In the genomic region with DNA sequence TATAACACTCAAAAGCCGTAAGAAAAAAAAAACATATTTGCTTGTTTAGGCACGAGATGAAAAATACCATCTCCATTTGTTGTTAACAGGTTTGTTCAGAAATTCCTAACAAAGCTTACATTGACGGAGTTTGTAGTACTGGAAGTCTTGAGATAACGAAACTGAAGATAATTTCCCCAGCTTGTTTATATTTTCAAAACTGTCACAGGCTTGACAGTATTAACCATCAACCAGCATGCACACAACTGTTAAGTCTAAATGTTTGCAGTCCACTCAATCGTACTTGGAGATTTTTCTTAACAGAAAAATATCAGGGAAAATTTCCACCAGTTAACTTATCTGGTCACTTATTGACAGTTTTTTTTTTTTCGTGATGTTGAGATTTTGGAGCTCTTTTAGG, we compare ENCODE assay signal across 13 cellular contexts.
DNase-seq lines count a peak whose midpoint lies in the region; ATAC-seq and TF ChIP-seq lines count a peak whose summit lies in the region.
"Had no signal": no experiment of that assay in that cellular context is flagged by ENCODE, and none has a peak within 500 bp of the region (broad histone marks: within the 10 kb centered on the region; RNA-seq: fewer than 3 reads in every experiment).

No MANE protein-coding gene starts in this region.

- DNase-seq in SJSA1 (ENCODE audit: low read depth in 1 of 2, low spot score in 2 of 2) (peak in 1 of 2 experiments; percentile 11), choroid plexus epithelial cell (ENCODE audit: low read depth) (peak; percentile 13), hepatocyte (ENCODE audit: low spot score) (no peak), thoracic aorta (ENCODE audit: low spot score) (no peak), HAP-1 (ENCODE audit: low spot score in 2 of 2) (no peak)
- DNase-seq in natural killer cell treated with Interleukin-12 subunit alpha and Interleukin-12 subunit beta and Interleukin-15 and Interleukin-18, amount 100 ng/mL, for 72 hours (ENCODE audit: low spot score): no peak
- DNase-seq: ACHN; CD4-positive, CD25-positive, alpha-beta regulatory T cell; DMS53; GF-D8 had no signal

- H3K36me3 ChIP-seq in SJSA1 (no peaks in the 10 kb centered on the region), hepatocyte (replicated peaks; ENCODE audit: insufficient read depth, low read depth) (no peaks in the 10 kb centered on the region), thoracic aorta (peaks cover 46% of the 10 kb centered on the region), HAP-1 (replicated peaks) (no peaks in the 10 kb centered on the region)

- no peaks in the 10 kb centered on the region for H3K79me2 ChIP-seq in hepatocyte

- H3K4me3 ChIP-seq in SJSA1 (peak overlapping the region; percentile 10; the same call in 1 of the 2 replicates), choroid plexus epithelial cell (ENCODE audit: low read depth, low read length) (peak overlapping the region; percentile 40), hepatocyte (no peak overlapping the region), thoracic aorta (no peak overlapping the region), HAP-1 (no peak overlapping the region)
- H3K4me3 ChIP-seq: BLaER1 treated with 17β-estradiol and CSF1 and Interleukin-3, amounts not matched to agents 10 nM and 100 nM had no signal

- H3K4me2 ChIP-seq in hepatocyte: peak overlapping the region; percentile 65
- H3K4me2 ChIP-seq: BLaER1 treated with 17β-estradiol and CSF1 and Interleukin-3, amounts not matched to agents 10 nM and 100 nM had no signal

- TF ChIP-seq CTCF in choroid plexus epithelial cell (conservative IDR thresholded peaks at IDR 0.05; ENCODE audit: low read depth, low read length): no peak
- TF ChIP-seq CTCF in hepatocyte (IDR thresholded peaks at IDR 0.05; ENCODE audit: poor library complexity): no peak
- TF ChIP-seq CTCF in thoracic aorta (IDR thresholded peaks at IDR 0.05): no peak

- no peaks in the 10 kb centered on the region for H4K20me1 ChIP-seq in hepatocyte (ENCODE audit: insufficient read depth, poor library complexity, severe bottlenecking)
- H4K20me1 ChIP-seq: BLaER1 treated with 17β-estradiol and CSF1 and Interleukin-3, amounts not matched to agents 10 nM and 100 nM had no signal

- H3K27me3 ChIP-seq in SJSA1 (replicated peaks) (no peaks in the 10 kb centered on the region), hepatocyte (no peaks in the 10 kb centered on the region), thoracic aorta (replicated peaks; ENCODE audit: insufficient read depth) (no peaks in the 10 kb centered on the region), HAP-1 (ENCODE audit: low read depth) (peaks cover 4% of the 10 kb centered on the region; the same call in 1 of the 2 replicates)
- H3K27me3 ChIP-seq: BLaER1 treated with 17β-estradiol and CSF1 and Interleukin-3, amounts not matched to agents 10 nM and 100 nM had no signal

- no peaks in the 10 kb centered on the region for H3K4me1 Mint-ChIP-seq in natural killer cell treated with Interleukin-12 subunit alpha and Interleukin-12 subunit beta and Interleukin-15 and Interleukin-18, amount 100 ng/mL, for 72 hours (ENCODE audit: low read depth in 2 of 2)
- H3K4me1 Mint-ChIP-seq: CD4-positive, CD25-positive, alpha-beta regulatory T cell had no signal

- H3K27me3 Mint-ChIP-seq in natural killer cell treated with Interleukin-12 subunit alpha and Interleukin-12 subunit beta and Interleukin-15 and Interleukin-18, amount 100 ng/mL, for 72 hours: no peaks in the 10 kb centered on the region

- H3K9me2 ChIP-seq in hepatocyte (replicated peaks; ENCODE audit: insufficient read depth): no peaks in the 10 kb centered on the region

- H2AFZ ChIP-seq in hepatocyte: no peak overlapping the region

- in situ Hi-C loops in HAP-1 (cut with MboI; ENCODE audit: low sequenced_read_pairs): no loop called here

- no peak overlapping the region for H3K27ac Mint-ChIP-seq in natural killer cell treated with Interleukin-12 subunit alpha and Interleukin-12 subunit beta and Interleukin-15 and Interleukin-18, amount 100 ng/mL, for 72 hours
- H3K27ac Mint-ChIP-seq: CD4-positive, CD25-positive, alpha-beta regulatory T cell had no signal

- H3K9me3 ChIP-seq in SJSA1 (replicated peaks): no peaks in the 10 kb centered on the region
- no peaks in the 10 kb centered on the region for H3K9me3 ChIP-seq in hepatocyte (ENCODE audit: low read depth)
- H3K9me3 ChIP-seq in thoracic aorta: no peaks in the 10 kb centered on the region
- no peaks in the 10 kb centered on the region for H3K9me3 ChIP-seq in HAP-1
- H3K9me3 ChIP-seq: BLaER1 treated with 17β-estradiol and CSF1 and Interleukin-3, amounts not matched to agents 10 nM and 100 nM had no signal

- no peak overlapping the region for H3K27ac ChIP-seq in SJSA1
- H3K27ac ChIP-seq in hepatocyte: no peak overlapping the region
- H3K27ac ChIP-seq in thoracic aorta: peak overlapping the region; percentile 5 to 40
- H3K27ac ChIP-seq: BLaER1 treated with 17β-estradiol and CSF1 and Interleukin-3, amounts not matched to agents 10 nM and 100 nM had no signal

- ATAC-seq in thoracic aorta (ENCODE audit: insufficient number of reproducible peaks, low FRiP score, low read depth): no peak
- no peak for ATAC-seq in natural killer cell treated with Interleukin-12 subunit alpha and Interleukin-12 subunit beta and Interleukin-15 and Interleukin-18, amount 100 ng/mL, for 72 hours
- no peak for ATAC-seq in HG03469 (IDR thresholded peaks at IDR 0.05; ENCODE audit: unreplicated experiment)
- ATAC-seq: HCT116 had no signal

- H3K4me1 ChIP-seq in SJSA1 (replicated peaks) (no peaks in the 10 kb centered on the region), hepatocyte (ENCODE audit: insufficient read depth) (peaks cover 7% of the 10 kb centered on the region), thoracic aorta (ENCODE audit: control insufficient read depth in 1 of 2, low read depth in 2 of 2) (peaks cover 17 to 54% of the 10 kb centered on the region in 2 donors), HAP-1 (no peaks in the 10 kb centered on the region)
- H3K4me1 ChIP-seq: BLaER1 treated with 17β-estradiol and CSF1 and Interleukin-3, amounts not matched to agents 10 nM and 100 nM had no signal

- peaks cover 2% of the 10 kb centered on the region for H3K9me3 Mint-ChIP-seq in natural killer cell treated with Interleukin-12 subunit alpha and Interleukin-12 subunit beta and Interleukin-15 and Interleukin-18, amount 100 ng/mL, for 72 hours
- H3K9me3 Mint-ChIP-seq: CD4-positive, CD25-positive, alpha-beta regulatory T cell had no signal

- WGBS in hepatocyte (ENCODE audit: low lambda C conversion rate, missing lambda C conversion rate): 30% methylated on average over 6 of the region's 6 CpGs

- H3K36me3 Mint-ChIP-seq in natural killer cell treated with Interleukin-12 subunit alpha and Interleukin-12 subunit beta and Interleukin-15 and Interleukin-18, amount 100 ng/mL, for 72 hours: no peaks in the 10 kb centered on the region
- H3K36me3 Mint-ChIP-seq: CD4-positive, CD25-positive, alpha-beta regulatory T cell had no signal

- no peak overlapping the region for H3K4me3 Mint-ChIP-seq in natural killer cell treated with Interleukin-12 subunit alpha and Interleukin-12 subunit beta and Interleukin-15 and Interleukin-18, amount 100 ng/mL, for 72 hours
- H3K4me3 Mint-ChIP-seq: CD4-positive, CD25-positive, alpha-beta regulatory T cell had no signal

Comparison
In these comparisons a context has a peak if more than half of its experiments do, and no peak if none do; other contexts are left out.
1. H3K27ac ChIP-seq: peak in thoracic aorta (2 of 2); none in SJSA1 (single experiment) and hepatocyte (single experiment).
2. H3K4me3 ChIP-seq: peak in SJSA1 (single experiment) and choroid plexus epithelial cell (single experiment); none in hepatocyte (single experiment), thoracic aorta (single experiment) and HAP-1 (single experiment).